In the genomic region with DNA sequence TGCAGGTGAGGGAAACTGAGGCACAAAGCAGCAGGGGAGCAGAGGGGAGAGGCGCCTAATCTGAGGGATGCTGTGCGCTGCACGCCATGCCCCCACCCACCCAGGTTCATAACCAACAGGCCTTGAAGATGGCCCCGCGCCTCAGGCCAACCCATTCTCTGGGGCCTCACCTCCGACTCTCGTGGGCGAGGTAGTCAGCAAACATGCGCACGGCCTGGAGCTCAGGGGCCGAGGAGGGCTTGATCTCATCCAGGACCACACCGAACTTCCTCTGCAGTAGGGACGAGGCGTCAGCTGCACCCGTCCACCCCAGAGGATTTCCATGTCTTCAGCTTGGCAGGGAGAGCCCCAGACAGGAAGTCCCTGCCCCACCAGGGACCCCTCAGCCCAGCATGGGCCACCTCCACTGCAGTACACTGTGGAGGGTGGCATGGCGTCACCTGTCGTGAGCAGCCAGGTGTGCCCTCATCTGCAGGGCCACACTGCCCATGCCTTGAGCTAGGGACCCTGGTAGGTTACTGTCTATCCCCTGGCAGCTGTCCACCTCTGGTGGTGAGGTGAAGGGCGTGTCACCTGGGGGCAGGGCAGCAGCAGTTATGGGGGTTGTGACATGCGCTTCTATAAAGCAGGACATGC, we compare ENCODE assay signal across 1 cellular context.
A peak's percentile ranks its signal among the peaks of the same experiment; 100 is the strongest.
TF ChIP-seq lines count a peak whose summit lies in the region.

No MANE protein-coding gene starts in this region.

TF ChIP-seq in HepG2, 621 proteins besides CTCF, POLR2A, EP300 and RAD21:
- TF ChIP-seq AGO2 (optimal IDR thresholded peaks at IDR 0.05; ENCODE audit: low read depth, low read length) (peak; percentile 56), RBFOX2 (IDR thresholded peaks at IDR 0.05; ENCODE audit: low read depth, low read length) (0 out of 2 replicates have a peak, but pooled peaks have one; percentile 30)
- TF ChIP-seq, protein P1, sequence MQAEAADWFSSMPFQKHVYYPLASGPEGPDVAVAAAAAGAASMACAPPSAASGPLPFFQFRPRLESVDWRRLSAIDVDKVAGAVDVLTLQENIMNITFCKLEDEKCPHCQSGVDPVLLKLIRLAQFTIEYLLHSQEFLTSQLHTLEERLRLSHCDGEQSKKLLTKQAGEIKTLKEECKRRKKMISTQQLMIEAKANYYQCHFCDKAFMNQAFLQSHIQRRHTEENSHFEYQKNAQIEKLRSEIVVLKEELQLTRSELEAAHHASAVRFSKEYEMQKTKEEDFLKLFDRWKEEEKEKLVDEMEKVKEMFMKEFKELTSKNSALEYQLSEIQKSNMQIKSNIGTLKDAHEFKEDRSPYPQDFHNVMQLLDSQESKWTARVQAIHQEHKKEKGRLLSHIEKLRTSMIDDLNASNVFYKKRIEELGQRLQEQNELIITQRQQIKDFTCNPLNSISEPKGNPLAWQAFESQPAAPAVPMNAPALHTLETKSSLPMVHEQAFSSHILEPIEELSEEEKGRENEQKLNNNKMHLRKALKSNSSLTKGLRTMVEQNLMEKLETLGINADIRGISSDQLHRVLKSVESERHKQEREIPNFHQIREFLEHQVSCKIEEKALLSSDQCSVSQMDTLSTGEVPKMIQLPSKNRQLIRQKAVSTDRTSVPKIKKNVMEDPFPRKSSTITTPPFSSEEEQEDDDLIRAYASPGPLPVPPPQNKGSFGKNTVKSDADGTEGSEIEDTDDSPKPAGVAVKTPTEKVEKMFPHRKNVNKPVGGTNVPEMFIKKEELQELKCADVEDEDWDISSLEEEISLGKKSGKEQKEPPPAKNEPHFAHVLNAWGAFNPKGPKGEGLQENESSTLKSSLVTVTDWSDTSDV (CRISPR knock-in tag; IDR thresholded peaks at IDR 0.05) = no peak
